26 cellular contexts compared by ENCODE assay signal in the genomic region with DNA sequence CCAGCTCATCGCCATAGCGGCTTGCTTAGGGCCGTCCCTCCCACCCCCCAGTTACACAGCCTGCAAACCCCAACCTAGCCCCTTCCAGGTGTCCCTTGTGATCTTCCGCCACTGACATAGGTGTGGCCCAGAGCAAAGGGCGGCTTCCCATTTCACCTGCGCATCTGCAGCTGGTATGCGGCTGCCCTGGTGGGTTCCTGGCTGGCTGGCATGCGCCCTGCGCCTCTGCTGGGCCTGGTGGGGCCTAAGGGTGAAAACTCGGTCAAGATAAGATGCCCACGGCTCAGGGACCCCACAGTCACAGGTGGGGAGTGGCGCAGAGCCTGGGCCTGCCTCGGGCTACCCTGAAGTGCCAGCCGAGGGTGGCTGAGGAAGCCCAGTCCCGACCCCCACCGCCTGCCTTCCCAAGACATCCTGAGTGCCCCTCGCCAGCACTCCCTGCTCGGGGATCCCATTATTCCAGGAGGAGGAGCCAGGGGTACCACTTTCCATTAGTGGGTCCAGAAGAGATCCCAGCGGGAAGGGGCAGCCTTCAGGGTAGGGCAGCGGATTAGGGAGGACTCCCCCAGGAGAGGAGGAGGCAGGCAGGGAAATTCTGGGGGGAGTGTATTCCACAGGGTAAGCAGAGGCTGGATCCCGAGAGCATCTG. TPM values are rescaled to one million over a fixed set of nuclear protein-coding genes. Genes with fewer than 3 reads are reported as not detected.
DNase-seq lines count a peak whose midpoint lies in the region; ATAC-seq, FAIRE-seq and TF ChIP-seq lines count a peak whose summit lies in the region.
"Had no signal": no experiment of that assay in that cellular context is flagged by ENCODE, and none has a peak within 500 bp of the region (broad histone marks: within the 10 kb centered on the region; RNA-seq: fewer than 3 reads in every experiment).

No MANE protein-coding gene starts in this region.

- no peak for TF ChIP-seq EP300 in H1 (IDR thresholded peaks at IDR 0.05; ENCODE audit: borderline replicate concordance in 1 of 2, low read depth in 2 of 2, low read length in 2 of 2)

- H3K79me2 ChIP-seq in H1 (ENCODE audit: control insufficient read depth in 1 of 2, insufficient read depth in 2 of 2, low read length in 2 of 2) = no peaks in the 10 kb centered on the region
- no peaks in the 10 kb centered on the region for H3K79me2 ChIP-seq in smooth muscle cell (ENCODE audit: low read depth)

- H3K18ac ChIP-seq in H1 (ENCODE audit: extremely low read depth, low read length) = no peak overlapping the region

- CTCF ChIA-PET in H1 (lab: Charles Lee; ENCODE audit: partially characterized antibody) = interaction anchor here (1.1 to 1.5 kb wide), 3 partner anchors 46 to 205 kb away, joined by 3 to 4 read pairs (median 3); no protein-coding TSS in a partner anchor
- CTCF ChIA-PET in CD4-positive, alpha-beta memory T cell (lab: Charles Lee; ENCODE audit: partially characterized antibody) = no interaction called here

- H3K23ac ChIP-seq in H1 (ENCODE audit: insufficient read length) = no peak overlapping the region

- no peak overlapping the region for H3K4me2 ChIP-seq in H1 (ENCODE audit: insufficient read depth in 1 of 2, low read depth in 2 of 2, low read length in 2 of 2)
- H3K4me2 ChIP-seq in smooth muscle cell = peak overlapping the region; percentile 42
- H3K4me2 ChIP-seq: KMS-11, PC-9 had no signal

- peaks cover 0 to 13% of the 10 kb centered on the region in 2 donors for H3K4me1 ChIP-seq in right atrium auricular region
- H3K4me1 ChIP-seq in H1 (replicated peaks in 1 of 4; ENCODE audit: control insufficient read depth in 3 of 4, insufficient read depth in 4 of 4, low read length in 3 of 4) = peaks cover 0 to 4% (median 0%) of the 10 kb centered on the region in 4 experiments; a peak in 1 of 7 replicates
- peaks cover 10% of the 10 kb centered on the region for H3K4me1 ChIP-seq in mucosa of descending colon (ENCODE audit: low read depth)
- peaks cover 11% of the 10 kb centered on the region for H3K4me1 ChIP-seq in smooth muscle cell (ENCODE audit: low read depth)
- H3K4me1 ChIP-seq in CD4-positive, alpha-beta memory T cell (ENCODE audit: insufficient read depth, low read length) = no peaks in the 10 kb centered on the region

- DNase-seq in Right ventricle myocardium inferior (ENCODE audit: missing footprints) (peak; percentile 53), right atrium auricular region (ENCODE audit: low spot score) (no peak), H1 (ENCODE audit: low read depth in 1 of 2, low spot score in 2 of 2) (no peak), mucosa of descending colon (peak in 1 of 3 donors; percentile 23), smooth muscle cell (lab: John Stamatoyannopoulos, UW; ENCODE audit: unreplicated experiment) (no peak), RPMI8226 (no peak)
- DNase-seq in CD4-positive, alpha-beta memory T cell = no peak
- DNase-seq: GOT3; MM.1S; NCI-H1694; NCI-H2029 treated with DMSO at 0.1 percent for 48 hours; NCI-H446 treated with DMSO at 0.1 percent for 48 hours; NCI-H526; NK-92 treated with Interleukin-12 subunit alpha and Interleukin-12 subunit beta, amount 100 ng/mL, for 24 hours; PC-9; SHP77 treated with DMSO at 0.1 percent for 48 hours had no signal

- H4K5ac ChIP-seq in H1 (ENCODE audit: insufficient read length, low read depth, low read length) = no peak overlapping the region

- peaks cover 0 to 4% of the 10 kb centered on the region in 2 experiments for H4K20me1 ChIP-seq in H1 (replicated peaks in 1 of 2; ENCODE audit: control insufficient read depth in 1 of 2, insufficient read depth in 2 of 2, low read length in 2 of 2)
- no peaks in the 10 kb centered on the region for H4K20me1 ChIP-seq in smooth muscle cell (ENCODE audit: low read depth)

- no peaks in the 10 kb centered on the region for H3K27me3 Mint-ChIP-seq in CD4-positive, alpha-beta memory T cell
- H3K27me3 Mint-ChIP-seq: B cell, IgD-negative memory B cell had no signal

- no peak for TF ChIP-seq RAD21 in H1 (IDR thresholded peaks at IDR 0.05 in 1 of 2, conservative IDR thresholded peaks at IDR 0.05 in 1 of 2; ENCODE audit: low read depth in 2 of 2, low read length in 2 of 2)

- H2BK120ac ChIP-seq in H1 (replicated peaks; ENCODE audit: low read depth, low read length) = no peak overlapping the region

- TF ChIP-seq POLR2A in H1 (IDR thresholded peaks at IDR 0.05; ENCODE audit: control extremely low read depth in 1 of 2, low read depth in 2 of 2, low read length in 2 of 2) = no peak

- no peak for ATAC-seq in Right ventricle myocardium inferior
- ATAC-seq in mucosa of descending colon = peak; percentile 54
- no peak for ATAC-seq in HG03135 (IDR thresholded peaks at IDR 0.05; ENCODE audit: unreplicated experiment)
- ATAC-seq: GM12878 had no signal

- H4K8ac ChIP-seq in H1 (ENCODE audit: extremely low read depth, insufficient read depth, low read length) = peak overlapping the region; percentile 14; the same call in 1 of the 2 replicates

- no peak overlapping the region for H3K27ac Mint-ChIP-seq in CD4-positive, alpha-beta memory T cell
- H3K27ac Mint-ChIP-seq: B cell, IgD-negative memory B cell had no signal

- no peaks in the 10 kb centered on the region for H3K9me3 Mint-ChIP-seq in CD4-positive, alpha-beta memory T cell
- H3K9me3 Mint-ChIP-seq: IgD-negative memory B cell had no signal

- no peaks in the 10 kb centered on the region for H3K27me3 ChIP-seq in right atrium auricular region
- H3K27me3 ChIP-seq in H1 (replicated peaks in 1 of 4; ENCODE audit: control insufficient read depth in 3 of 4, extremely low read depth in 1 of 4, insufficient read depth in 3 of 4, low read length in 3 of 4) = peaks cover 0 to 23% (median 15%) of the 10 kb centered on the region in 4 experiments; a peak in 6 of 7 replicates
- H3K27me3 ChIP-seq in smooth muscle cell (ENCODE audit: low read depth) = no peaks in the 10 kb centered on the region
- H3K27me3 ChIP-seq in CD4-positive, alpha-beta memory T cell (ENCODE audit: insufficient read depth, low read length) = no peaks in the 10 kb centered on the region

- no peak overlapping the region for H3K4me3 ChIP-seq in right atrium auricular region
- H3K4me3 ChIP-seq in H1 (ENCODE audit: extremely low read depth in 1 of 4, insufficient read depth in 2 of 4, low read depth in 3 of 4, low read length in 4 of 4) = no peak overlapping the region
- H3K4me3 ChIP-seq in mucosa of descending colon = no peak overlapping the region
- H3K4me3 ChIP-seq in smooth muscle cell = no peak overlapping the region
- H3K4me3 ChIP-seq in CD4-positive, alpha-beta memory T cell (ENCODE audit: low read length in 2 of 2) = no peak overlapping the region
- H3K4me3 ChIP-seq: GM12878, PC-9 had no signal

- no peaks in the 10 kb centered on the region for H3K36me3 ChIP-seq in right atrium auricular region
- no peaks in the 10 kb centered on the region for H3K36me3 ChIP-seq in H1 (ENCODE audit: control insufficient read depth in 2 of 4, insufficient read depth in 4 of 4, low read length in 3 of 4)
- no peaks in the 10 kb centered on the region for H3K36me3 ChIP-seq in mucosa of descending colon (ENCODE audit: low read depth)
- no peaks in the 10 kb centered on the region for H3K36me3 ChIP-seq in smooth muscle cell (ENCODE audit: low read depth)
- H3K36me3 ChIP-seq in CD4-positive, alpha-beta memory T cell (ENCODE audit: insufficient read depth, low read length) = no peaks in the 10 kb centered on the region

- no peaks in the 10 kb centered on the region for H3K36me3 Mint-ChIP-seq in CD4-positive, alpha-beta memory T cell

- H3K27ac ChIP-seq in right atrium auricular region (no peak overlapping the region), H1 (ENCODE audit: low read depth, low read length) (no peak overlapping the region), smooth muscle cell (ENCODE audit: low read depth) (no peak overlapping the region)
- no peak overlapping the region for H3K27ac ChIP-seq in CD4-positive, alpha-beta memory T cell (ENCODE audit: low read depth, low read length)
- H3K27ac ChIP-seq: 22Rv1, HL-60, KMS-11, PC-9, RWPE1 had no signal

- H3K9me3 ChIP-seq in right atrium auricular region (no peaks in the 10 kb centered on the region), H1 (ENCODE audit: insufficient read depth in 2 of 2, low read depth in 1 of 2, low read length in 1 of 2) (no peaks in the 10 kb centered on the region; a peak in 1 of 4 replicates), mucosa of descending colon (no peaks in the 10 kb centered on the region), smooth muscle cell (replicated peaks; ENCODE audit: low read depth) (no peaks in the 10 kb centered on the region)
- no peaks in the 10 kb centered on the region for H3K9me3 ChIP-seq in CD4-positive, alpha-beta memory T cell (ENCODE audit: control insufficient read depth in 1 of 2, low read length in 2 of 2)

- no peak overlapping the region for H3K56ac ChIP-seq in H1 (replicated peaks; ENCODE audit: insufficient read length, low read depth, low read length)

- no peak overlapping the region for H2BK12ac ChIP-seq in H1 (ENCODE audit: low read depth, low read length)

- H2BK15ac ChIP-seq in H1 (ENCODE audit: low read length) = no peak overlapping the region

- POLR2A ChIA-PET in H1 (lab: Charles Lee; ENCODE audit: partially characterized antibody) = no interaction called here
- POLR2A ChIA-PET in CD4-positive, alpha-beta memory T cell (lab: Charles Lee; ENCODE audit: partially characterized antibody) = no interaction called here

- no peak overlapping the region for H3K4ac ChIP-seq in H1 (replicated peaks; ENCODE audit: insufficient read length, low read depth, low read length)

- H3K4me3 Mint-ChIP-seq in CD4-positive, alpha-beta memory T cell = no peak overlapping the region
- H3K4me3 Mint-ChIP-seq: B cell, IgD-negative memory B cell had no signal

- TF ChIP-seq CTCF in right atrium auricular region (IDR thresholded peaks at IDR 0.05) (no peak), H1 (IDR thresholded peaks at IDR 0.05; ENCODE audit: control extremely low read depth in 1 of 3, insufficient read depth in 1 of 3, low read depth in 1 of 3, low read length in 3 of 3) (no peak), mucosa of descending colon (IDR thresholded peaks at IDR 0.05) (no peak), smooth muscle cell (IDR thresholded peaks at IDR 0.05; ENCODE audit: borderline replicate concordance, insufficient read depth, poor library complexity, severe bottlenecking) (no peak)

- H3K79me1 ChIP-seq in H1 (ENCODE audit: low read depth, low read length) = no peaks in the 10 kb centered on the region

- WGBS in H1 (ENCODE audit: extremely low coverage in 1 of 2, insufficient coverage in 1 of 2, insufficient read length in 1 of 2, insufficient replicate concordance in 2 of 2, low coverage in 1 of 2, low lambda C conversion rate in 2 of 2, missing lambda C conversion rate in 1 of 2), 2 experiments = 91% methylated on average over 21 of the region's 21 CpGs; no CpG with 5 or more reads in 1 of the 2 experiments
- 94% methylated on average over 21 of the region's 21 CpGs for WGBS in smooth muscle cell (ENCODE audit: low lambda C conversion rate)

- H2BK5ac ChIP-seq in H1 (ENCODE audit: low read depth, low read length) = no peak overlapping the region

- no peak overlapping the region for H3K14ac ChIP-seq in H1 (ENCODE audit: insufficient read length)

- intact Hi-C loops in Right ventricle myocardium inferior (cut with DNase I) (no loop called here), mucosa of descending colon (cut with DNase I, micrococcal nuclease) (no loop called here)
- intact Hi-C loops in CD4-positive, alpha-beta memory T cell (cut with micrococcal nuclease) = no loop called here

- H2BK20ac ChIP-seq in H1 (ENCODE audit: low read length) = no peak overlapping the region

- no peaks in the 10 kb centered on the region for H3K4me1 Mint-ChIP-seq in CD4-positive, alpha-beta memory T cell
- H3K4me1 Mint-ChIP-seq: B cell had no signal

- no peak overlapping the region for H3K9ac ChIP-seq in H1 (replicated peaks in 1 of 4; ENCODE audit: extremely low read depth in 1 of 4, low read depth in 3 of 4, low read length in 3 of 4)
- no peak overlapping the region for H3K9ac ChIP-seq in smooth muscle cell (ENCODE audit: low read depth)
- H3K9ac ChIP-seq: KMS-11 had no signal

- no peak overlapping the region for H2AFZ ChIP-seq in H1 (ENCODE audit: low read length)
- H2AFZ ChIP-seq in smooth muscle cell (ENCODE audit: low read depth) = no peak overlapping the region
- H2AFZ ChIP-seq: PC-9 had no signal

- H3K23me2 ChIP-seq in H1 (ENCODE audit: low read depth, low read length) = no peaks in the 10 kb centered on the region

- no peak overlapping the region for H4K91ac ChIP-seq in H1 (replicated peaks; ENCODE audit: insufficient read length, low read length)

- no peak overlapping the region for H2AK5ac ChIP-seq in H1 (ENCODE audit: low read depth, low read length)

- FAIRE-seq in H1 (lab: Jason Lieb, UNC) = no peak
- FAIRE-seq: D721Med, G401.6, GM12878 had no signal

- peaks cover 11% of the 10 kb centered on the region for H3F3A ChIP-seq in smooth muscle cell (ENCODE audit: low read depth)

RNA-seq across cellular contexts. Expression of a gene that starts 36.9 kb away (rescaled TPM):
- 0.32 TPM for total RNA-seq in Right ventricle myocardium inferior
- total RNA-seq in right atrium auricular region = under 1 TPM; 0.35 to 0.37 TPM
- 1.2 TPM in 2 replicates for total RNA-seq in H1 (2021; fragmentation: NEBNext Ultra II Directional; extraction: Animal tissue kit (Norgen Biotek cat#: 25700))
- polyA plus RNA-seq in H1 (2011; rRNA removed) = 0.19 and 0.21 TPM in 2 replicates
- polyA plus RNA-seq in H1 (2011; cell fraction: cytosol; rRNA removed) = 0.08 TPM
- 2.4 TPM for polyA plus RNA-seq in H1 (2011; cell fraction: nucleus; rRNA removed)
- polyA plus RNA-seq in H1 (2012, experiment 1 of 2) = 0.19 to 0.30 TPM (median 0.24 TPM) in 4 replicates
- 0.01 TPM for polyA plus RNA-seq in H1 (2012, experiment 2 of 2)
- 0.20 TPM for polyA plus RNA-seq in H1 (2013, experiment 1 of 2)
- polyA plus RNA-seq in H1 (2013, experiment 2 of 2) = 0.13 TPM
- polyA minus RNA-seq in H1 (2011; rRNA and poly(A)+ RNA removed) = 6.2 and 7.3 TPM in 2 replicates
- polyA minus RNA-seq in H1 (2011; cell fraction: cytosol; rRNA and poly(A)+ RNA removed) = 1.0 TPM
- polyA minus RNA-seq in H1 (2011; cell fraction: nucleus; rRNA and poly(A)+ RNA removed) = 21.4 TPM
- 1 to 10 TPM; 1.5 to 1.7 (median 1.7) TPM for total RNA-seq in mucosa of descending colon
- 9.8 and 12.3 TPM in 2 replicates for total RNA-seq in smooth muscle cell
- 1.6 and 4.6 TPM in 2 replicates for polyA plus RNA-seq in smooth muscle cell
- total RNA-seq in CD4-positive, alpha-beta memory T cell = under 1 TPM; 0.36 to 0.38 TPM
- polyA plus RNA-seq in CD4-positive, alpha-beta memory T cell = under 1 TPM; 0.03 to 0.10 TPM
